ENCODE assay signal across 1 cellular context in genomic region chr13:106213028-106213427, GRCh38.
TF ChIP-seq lines count a peak whose summit lies in the region.

No MANE protein-coding gene starts in this region.

TF ChIP-seq in GM23338, 12 proteins besides CTCF, POLR2A, EP300 and RAD21 (continued from another document):
- TF ChIP-seq, protein P1, sequence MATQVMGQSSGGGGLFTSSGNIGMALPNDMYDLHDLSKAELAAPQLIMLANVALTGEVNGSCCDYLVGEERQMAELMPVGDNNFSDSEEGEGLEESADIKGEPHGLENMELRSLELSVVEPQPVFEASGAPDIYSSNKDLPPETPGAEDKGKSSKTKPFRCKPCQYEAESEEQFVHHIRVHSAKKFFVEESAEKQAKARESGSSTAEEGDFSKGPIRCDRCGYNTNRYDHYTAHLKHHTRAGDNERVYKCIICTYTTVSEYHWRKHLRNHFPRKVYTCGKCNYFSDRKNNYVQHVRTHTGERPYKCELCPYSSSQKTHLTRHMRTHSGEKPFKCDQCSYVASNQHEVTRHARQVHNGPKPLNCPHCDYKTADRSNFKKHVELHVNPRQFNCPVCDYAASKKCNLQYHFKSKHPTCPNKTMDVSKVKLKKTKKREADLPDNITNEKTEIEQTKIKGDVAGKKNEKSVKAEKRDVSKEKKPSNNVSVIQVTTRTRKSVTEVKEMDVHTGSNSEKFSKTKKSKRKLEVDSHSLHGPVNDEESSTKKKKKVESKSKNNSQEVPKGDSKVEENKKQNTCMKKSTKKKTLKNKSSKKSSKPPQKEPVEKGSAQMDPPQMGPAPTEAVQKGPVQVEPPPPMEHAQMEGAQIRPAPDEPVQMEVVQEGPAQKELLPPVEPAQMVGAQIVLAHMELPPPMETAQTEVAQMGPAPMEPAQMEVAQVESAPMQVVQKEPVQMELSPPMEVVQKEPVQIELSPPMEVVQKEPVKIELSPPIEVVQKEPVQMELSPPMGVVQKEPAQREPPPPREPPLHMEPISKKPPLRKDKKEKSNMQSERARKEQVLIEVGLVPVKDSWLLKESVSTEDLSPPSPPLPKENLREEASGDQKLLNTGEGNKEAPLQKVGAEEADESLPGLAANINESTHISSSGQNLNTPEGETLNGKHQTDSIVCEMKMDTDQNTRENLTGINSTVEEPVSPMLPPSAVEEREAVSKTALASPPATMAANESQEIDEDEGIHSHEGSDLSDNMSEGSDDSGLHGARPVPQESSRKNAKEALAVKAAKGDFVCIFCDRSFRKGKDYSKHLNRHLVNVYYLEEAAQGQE (IDR thresholded peaks at IDR 0.05; ENCODE audit: unreplicated experiment): no peak
- TF ChIP-seq ZNF114 (CRISPR knock-in tag; IDR thresholded peaks at IDR 0.05) (no peak), EZH2 (IDR thresholded peaks at IDR 0.05; ENCODE audit: low read depth, unreplicated experiment) (no peak), EZH2phosphoT487 (IDR thresholded peaks at IDR 0.05; ENCODE audit: unreplicated experiment) (no peak), ZNF462 (CRISPR knock-in tag; IDR thresholded peaks at IDR 0.05) (no peak)
